In genomic region chr2:172425336-172425735, GRCh38 we compare ENCODE assay signal across 18 cellular contexts.
"Had no signal": no experiment of that assay in that cellular context is flagged by ENCODE, and none has a peak within 500 bp of the region (broad histone marks: within the 10 kb centered on the region; RNA-seq: fewer than 3 reads in every experiment).

No MANE protein-coding gene starts in this region.

- H2AFZ ChIP-seq: parathyroid adenoma had no signal

- H3K27ac ChIP-seq: ascending aorta, esophagus muscularis mucosa, heart right ventricle, left lung, parathyroid adenoma, thyroid gland had no signal

- H3K4me3 ChIP-seq: ascending aorta, esophagus muscularis mucosa, heart right ventricle, left lung, thyroid gland had no signal

- H3K9ac ChIP-seq: parathyroid adenoma had no signal

- H3K36me3 ChIP-seq: ascending aorta, esophagus muscularis mucosa, heart right ventricle, left lung, thyroid gland had no signal

- H3K27ac Mint-ChIP-seq: activated CD8-positive, alpha-beta T cell treated with anti-CD3 and anti-CD28 coated beads for 36 hours; activated naive CD4-positive, alpha-beta T cell treated with anti-CD3 and anti-CD28 coated beads for 36 hours; activated T-cell treated with anti-CD3 and anti-CD28 coated beads, Interleukin-2, amount 50 U/mL, for 24 hours; dendritic cell treated with granulocyte-macrophage colony-stimulating factor and Interleukin-4, amounts not matched to agents 40 ng/mL and 50 ng/mL, for 4 days; T-helper 2 cell treated with Interferon-gamma antibody and Interleukin-4, amounts not matched to agents 5 μg/mL and 100 μg/mL, for 36 hours had no signal

- H3K27me3 ChIP-seq: ascending aorta, thyroid gland had no signal

- H3K4me3 Mint-ChIP-seq: activated CD8-positive, alpha-beta T cell treated with anti-CD3 and anti-CD28 coated beads for 36 hours; activated naive CD4-positive, alpha-beta T cell treated with anti-CD3 and anti-CD28 coated beads for 36 hours; activated T-cell treated with anti-CD3 and anti-CD28 coated beads, Interleukin-2, amount 50 U/mL, for 24 hours; dendritic cell treated with granulocyte-macrophage colony-stimulating factor and Interleukin-4, amounts not matched to agents 40 ng/mL and 50 ng/mL, for 4 days; T-helper 2 cell treated with Interferon-gamma antibody and Interleukin-4, amounts not matched to agents 5 μg/mL and 100 μg/mL, for 36 hours had no signal

- H3K9me3 Mint-ChIP-seq: activated CD8-positive, alpha-beta T cell treated with anti-CD3 and anti-CD28 coated beads for 36 hours; activated naive CD4-positive, alpha-beta T cell treated with anti-CD3 and anti-CD28 coated beads for 36 hours; activated T-cell treated with anti-CD3 and anti-CD28 coated beads, Interleukin-2, amount 50 U/mL, for 24 hours; dendritic cell treated with granulocyte-macrophage colony-stimulating factor and Interleukin-4, amounts not matched to agents 40 ng/mL and 50 ng/mL, for 4 days; T-helper 2 cell treated with Interferon-gamma antibody and Interleukin-4, amounts not matched to agents 5 μg/mL and 100 μg/mL, for 36 hours had no signal

- DNase-seq: activated CD4-positive, alpha-beta T cell treated with anti-CD3 and anti-CD28 coated beads for 48 hours; activated CD4-positive, CD25-positive, alpha-beta regulatory T cell; activated CD8-positive, alpha-beta T cell treated with anti-CD3 and anti-CD28 coated beads for 36 hours; activated naive CD4-positive, alpha-beta T cell treated with anti-CD3 and anti-CD28 coated beads for 36 hours; activated T-cell treated with anti-CD3 and anti-CD28 coated beads, Interleukin-2, amount 50 U/mL, for 24 hours; effector CD8-positive, alpha-beta T cell; heart right ventricle; left lung; mammary epithelial cell; stimulated activated CD4-positive, alpha-beta T cell treated with anti-CD3 and anti-CD28 coated beads, Interleukin-12 subunit alpha, Interleukin-12 subunit beta, amount 100 ng/mL, for 4 hours; stimulated activated CD4-positive, alpha-beta T cell treated with anti-CD3 and anti-CD28 coated beads, Interleukin-2, amount 100 ng/mL, for 24 hours; stimulated activated naive CD4-positive, alpha-beta T cell treated with Interleukin-2 at 50 U/mL for 16 hours; thyroid gland had no signal

- H3K9me3 ChIP-seq: ascending aorta, esophagus muscularis mucosa, heart right ventricle, left lung, thyroid gland had no signal
